In genomic region chr1:80427886-80428285, GRCh38 we compare ENCODE assay signal across 12 cellular contexts.
DNase-seq lines count a peak whose midpoint lies in the region; ATAC-seq and TF ChIP-seq lines count a peak whose summit lies in the region.
"Had no signal": no experiment of that assay in that cellular context is flagged by ENCODE, and none has a peak within 500 bp of the region (broad histone marks: within the 10 kb centered on the region; RNA-seq: fewer than 3 reads in every experiment).

No MANE protein-coding gene starts in this region.

- no peak for TF ChIP-seq CTCF in fibroblast of pulmonary artery (IDR thresholded peaks at IDR 0.05; ENCODE audit: low read length, missing control alignments)

- ATAC-seq in left cardiac atrium, result no peak

- DNase-seq in DMS53 treated with DMSO at 0.1 percent for 48 hours (lab: John Stamatoyannopoulos, UW; ENCODE audit: unreplicated experiment), result peak; percentile 32
- DNase-seq in NCI-H2029 (lab: John Stamatoyannopoulos, UW), result peak; percentile 72
- peak; percentile 5 for DNase-seq in OCI-M1 (lab: John Stamatoyannopoulos, UW)
- DNase-seq in fibroblast of pulmonary artery (ENCODE audit: low read depth), result peak; percentile 2
- DNase-seq in left cardiac atrium, result no peak
- DNase-seq in stimulated activated CD4-positive, alpha-beta T cell treated with anti-CD3 and anti-CD28 coated beads, Interleukin-4, amount 100 ng/mL, for 1 hour, result no peak
- no peak for DNase-seq in NCI-H2227 treated with DMSO at 0.1 percent for 48 hours (lab: John Stamatoyannopoulos, UW)
- DNase-seq: BE2C; CD4-positive, alpha-beta memory T cell; NCI-H1048; NCI-H1930; NCI-H345 had no signal

- H3K4me3 ChIP-seq in fibroblast of pulmonary artery (replicated peaks; ENCODE audit: low read depth, low read length), result no peak overlapping the region

- intact Hi-C loops in left cardiac atrium (cut with DNase I), result no loop called here

Comparison
In these comparisons a context has a peak if more than half of its experiments do, and no peak if none do; other contexts are left out.
1. DNase-seq: peak in DMS53 treated with DMSO at 0.1 percent for 48 hours (single experiment), NCI-H2029 (single experiment), OCI-M1 (single experiment) and fibroblast of pulmonary artery (single experiment); none in left cardiac atrium (single experiment), stimulated activated CD4-positive, alpha-beta T cell treated with anti-CD3 and anti-CD28 coated beads, Interleukin-4, amount 100 ng/mL, for 1 hour (single experiment) and NCI-H2227 treated with DMSO at 0.1 percent for 48 hours (single experiment).